In genomic region chr15:89101302-89102191, GRCh38 we compare ENCODE assay signal across 8 cellular contexts. TPM values are rescaled to one million over a fixed set of nuclear protein-coding genes. Genes with fewer than 3 reads are reported as not detected.
DNase-seq lines count a peak whose midpoint lies in the region; ATAC-seq and TF ChIP-seq lines count a peak whose summit lies in the region.

No MANE protein-coding gene starts in this region.

- 41 to 57% (median 46%) methylated on average over 8 of the region's 8 CpGs for WGBS in heart left ventricle, 4 donors

- H3K4me3 ChIP-seq in heart left ventricle, result no peak overlapping the region

- no peaks in the 10 kb centered on the region for H3K27me3 ChIP-seq in heart left ventricle

- peaks cover 18% of the 10 kb centered on the region for H3K36me3 Mint-ChIP-seq in activated T-helper 1 cell treated with anti-CD3 and anti-CD28 coated beads, Interleukin-12 subunit alpha, Interleukin-12 subunit beta, Interleukin-2, Interleukin-4 antibody, amounts not matched to agents 30 ng/mL and 10 ng/mL and 1 ng/mL, durations not matched to agents 14 hours and 24 hours and 36 hours (ENCODE audit: low read depth)

- peaks cover 0 to 33% (median 7%) of the 10 kb centered on the region in 9 donors for H3K36me3 ChIP-seq in heart left ventricle

- intact Hi-C loops in activated T-helper 1 cell treated with anti-CD3 and anti-CD28 coated beads, Interleukin-12 subunit alpha, Interleukin-12 subunit beta, Interleukin-2, Interleukin-4 antibody, amounts not matched to agents 30 ng/mL and 10 ng/mL and 1 ng/mL, durations not matched to agents 14 hours and 24 hours and 36 hours (cut with micrococcal nuclease), result no loop called here
- intact Hi-C loops in heart left ventricle (cut with DNase I), result loop anchor here in 1 of 10 donors (10.0 kb wide), 1 partner anchor 53 kb away; no protein-coding TSS in a partner anchor

- H3K4me3 Mint-ChIP-seq in activated T-helper 1 cell treated with anti-CD3 and anti-CD28 coated beads, Interleukin-12 subunit alpha, Interleukin-12 subunit beta, Interleukin-2, Interleukin-4 antibody, amounts not matched to agents 30 ng/mL and 10 ng/mL and 1 ng/mL, durations not matched to agents 14 hours and 24 hours and 36 hours, result no peak overlapping the region

- no peak for TF ChIP-seq CTCF in heart left ventricle (IDR thresholded peaks at IDR 0.05)

- peaks cover 21 to 96% (median 72%) of the 10 kb centered on the region in 12 donors for H3K4me1 ChIP-seq in heart left ventricle

- no peaks in the 10 kb centered on the region for H3K27me3 Mint-ChIP-seq in activated T-helper 1 cell treated with anti-CD3 and anti-CD28 coated beads, Interleukin-12 subunit alpha, Interleukin-12 subunit beta, Interleukin-2, Interleukin-4 antibody, amounts not matched to agents 30 ng/mL and 10 ng/mL and 1 ng/mL, durations not matched to agents 14 hours and 24 hours and 36 hours (ENCODE audit: insufficient read depth)

- no peaks in the 10 kb centered on the region for H3K9me3 Mint-ChIP-seq in activated T-helper 1 cell treated with anti-CD3 and anti-CD28 coated beads, Interleukin-12 subunit alpha, Interleukin-12 subunit beta, Interleukin-2, Interleukin-4 antibody, amounts not matched to agents 30 ng/mL and 10 ng/mL and 1 ng/mL, durations not matched to agents 14 hours and 24 hours and 36 hours

- H3K9me3 ChIP-seq in heart left ventricle, result no peaks in the 10 kb centered on the region

- DNase-seq in activated T-helper 1 cell treated with anti-CD3 and anti-CD28 coated beads, Interleukin-12 subunit alpha, Interleukin-12 subunit beta, Interleukin-2, Interleukin-4 antibody, amounts not matched to agents 30 ng/mL and 10 ng/mL and 1 ng/mL, durations not matched to agents 14 hours and 24 hours and 36 hours (ENCODE audit: low spot score), result no peak
- peak; percentile 65 to 89 (median 77) for DNase-seq in heart left ventricle
- peak; percentile 74 for DNase-seq in smooth muscle cell of the brain vasculature (ENCODE audit: low read depth, low spot score)
- DNase-seq in NCI-H2107 treated with DMSO at 0.1 percent for 48 hours (lab: John Stamatoyannopoulos, UW; ENCODE audit: unreplicated experiment), result no peak

- peak; percentile 45 for ATAC-seq in GM19351 (IDR thresholded peaks at IDR 0.05; ENCODE audit: unreplicated experiment)
- peak; percentile 69 to 87 (median 86) for ATAC-seq in heart left ventricle
- ATAC-seq in GM21825 (IDR thresholded peaks at IDR 0.05; ENCODE audit: unreplicated experiment), result no peak
- ATAC-seq in GM18907 (IDR thresholded peaks at IDR 0.05; ENCODE audit: unreplicated experiment), result no peak
- no peak for ATAC-seq in GM18505 (IDR thresholded peaks at IDR 0.05; ENCODE audit: unreplicated experiment)

- H3K27ac ChIP-seq in heart left ventricle, result peak overlapping the region; percentile 7 to 97 (median 88)

- TF ChIP-seq POLR2A in heart left ventricle (IDR thresholded peaks at IDR 0.05), result peak in 1 of 2 donors; percentile 22
- no peak for TF ChIP-seq POLR2A in GM18505 (IDR thresholded peaks at IDR 0.05; ENCODE audit: borderline replicate concordance, extremely low read depth, insufficient read depth, insufficient read length)

- peaks cover 14% of the 10 kb centered on the region for H3K4me1 Mint-ChIP-seq in activated T-helper 1 cell treated with anti-CD3 and anti-CD28 coated beads, Interleukin-12 subunit alpha, Interleukin-12 subunit beta, Interleukin-2, Interleukin-4 antibody, amounts not matched to agents 30 ng/mL and 10 ng/mL and 1 ng/mL, durations not matched to agents 14 hours and 24 hours and 36 hours (ENCODE audit: low read depth)

- peak overlapping the region; percentile 54 for H3K27ac Mint-ChIP-seq in activated T-helper 1 cell treated with anti-CD3 and anti-CD28 coated beads, Interleukin-12 subunit alpha, Interleukin-12 subunit beta, Interleukin-2, Interleukin-4 antibody, amounts not matched to agents 30 ng/mL and 10 ng/mL and 1 ng/mL, durations not matched to agents 14 hours and 24 hours and 36 hours

RNA-seq across cellular contexts. Expression of gene ABHD2, which starts 13.3 kb away (rescaled TPM):
- total RNA-seq in activated T-helper 1 cell treated with anti-CD3 and anti-CD28 coated beads, Interleukin-12 subunit alpha, Interleukin-12 subunit beta, Interleukin-2, Interleukin-4 antibody, amounts not matched to agents 30 ng/mL and 10 ng/mL and 1 ng/mL, durations not matched to agents 14 hours and 24 hours and 36 hours, result 66.5 and 66.7 TPM in 2 replicates
- total RNA-seq in heart left ventricle, result 100 to 1,000 TPM in 6 of 9 donors, 10 to 100 TPM in 3; 53.4 to 243 (median 128) TPM
- polyA plus RNA-seq in heart left ventricle, result 100 to 1,000 TPM in 1 of 2 donors, 1 to 10 TPM in 1; 8.6 to 112 TPM

Comparison
In these comparisons a context has a peak if more than half of its experiments do, and no peak if none do; other contexts are left out.
1. ATAC-seq: peak in GM19351 (single experiment) and heart left ventricle (4 of 4); none in GM21825 (single experiment), GM18907 (single experiment) and GM18505 (single experiment).
2. DNase-seq: peak in heart left ventricle (5 of 5) and smooth muscle cell of the brain vasculature (single experiment); none in activated T-helper 1 cell treated with anti-CD3 and anti-CD28 coated beads, Interleukin-12 subunit alpha, Interleukin-12 subunit beta, Interleukin-2, Interleukin-4 antibody, amounts not matched to agents 30 ng/mL and 10 ng/mL and 1 ng/mL, durations not matched to agents 14 hours and 24 hours and 36 hours (single experiment) and NCI-H2107 treated with DMSO at 0.1 percent for 48 hours (single experiment).